ENCODE assay signal across 16 cellular contexts in genomic region chr22:46596032-46596441, GRCh38. TPM values are rescaled to one million over a fixed set of nuclear protein-coding genes. Genes with fewer than 3 reads are reported as not detected.
DNase-seq lines count a peak whose midpoint lies in the region; ATAC-seq, FAIRE-seq and TF ChIP-seq lines count a peak whose summit lies in the region.
"Had no signal": no experiment of that assay in that cellular context is flagged by ENCODE, and none has a peak within 500 bp of the region (broad histone marks: within the 10 kb centered on the region; RNA-seq: fewer than 3 reads in every experiment).

No MANE protein-coding gene starts in this region.

- DNase-seq in HepG2 (ENCODE audit: low spot score), result no peak
- peak; percentile 52 for DNase-seq in glomerular visceral epithelial cell (ENCODE audit: extremely low spot score)
- DNase-seq in GM10266 (ENCODE audit: extremely low spot score), result no peak
- no peak for DNase-seq in T1000 (lab: John Stamatoyannopoulos, UW)
- no peak for DNase-seq in SIG-M5 treated with dmso at 0.1 percent for 504 hours (lab: John Stamatoyannopoulos, UW; ENCODE audit: unreplicated experiment)
- DNase-seq: activated naive CD8-positive, alpha-beta T cell treated with anti-CD3 and anti-CD28 coated beads for 36 hours; foreskin melanocyte; ovary; stimulated activated CD4-positive, alpha-beta T cell treated with anti-CD3 and anti-CD28 coated beads, Interleukin-4, amount 100 ng/mL, for 24 hours had no signal

- H3K4me3 ChIP-seq in liver (ENCODE audit: low read depth in 1 of 3, low read length in 3 of 3) (no peak overlapping the region), HepG2 (replicated peaks in 1 of 3; ENCODE audit: insufficient read depth in 1 of 3, low read depth in 2 of 3, low read length in 3 of 3) (no peak overlapping the region), parathyroid adenoma (ENCODE audit: low read depth, low read length) (no peak overlapping the region)
- H3K4me3 ChIP-seq: A549, left lung, ovary had no signal

- POLR2A ChIA-PET in HepG2 (lab: Yijun Ruan, JAX), result no interaction called here

- ATAC-seq in HepG2, result no peak
- no peak for ATAC-seq in HG03460 (IDR thresholded peaks at IDR 0.05; ENCODE audit: unreplicated experiment)
- ATAC-seq: A549 had no signal

- no peak overlapping the region for H3K4me2 ChIP-seq in HepG2 (ENCODE audit: low read depth, low read length)
- H3K4me2 ChIP-seq in parathyroid adenoma (ENCODE audit: low read length), result peak overlapping the region; percentile 37
- H3K4me2 ChIP-seq: A549, KMS-11 had no signal

- H3K9me3 ChIP-seq in liver (ENCODE audit: control insufficient read depth in 4 of 4, low read length in 3 of 4) (no peaks in the 10 kb centered on the region), HepG2 (ENCODE audit: low read length) (no peaks in the 10 kb centered on the region), parathyroid adenoma (ENCODE audit: control insufficient read depth, low read length) (no peaks in the 10 kb centered on the region)
- H3K9me3 ChIP-seq: A549, left lung, ovary had no signal

- no peak overlapping the region for H3K9ac ChIP-seq in liver (ENCODE audit: low read depth in 1 of 2, low read length in 2 of 2)
- H3K9ac ChIP-seq in HepG2 (ENCODE audit: insufficient read depth, low read depth, low read length), result no peak overlapping the region
- H3K9ac ChIP-seq in parathyroid adenoma, result no peak overlapping the region
- H3K9ac ChIP-seq: KMS-11 had no signal

- no peak overlapping the region for H2AFZ ChIP-seq in HepG2 (ENCODE audit: low read length)
- H2AFZ ChIP-seq in parathyroid adenoma, result no peak overlapping the region

- TF ChIP-seq EP300 in HepG2 (IDR thresholded peaks at IDR 0.05; ENCODE audit: low read depth in 2 of 2, low read length in 2 of 2), result no peak
- TF ChIP-seq EP300 in HepG2 (CRISPR knock-in tag; IDR thresholded peaks at IDR 0.05; ENCODE audit: borderline replicate concordance), result no peak

- no peaks in the 10 kb centered on the region for H4K20me1 ChIP-seq in HepG2 (ENCODE audit: insufficient read depth, low read length)

- TF ChIP-seq CTCF in liver (IDR thresholded peaks at IDR 0.05; ENCODE audit: low read depth, low read length, missing input control), result no peak
- TF ChIP-seq CTCF in HepG2 (CRISPR knock-in tag; IDR thresholded peaks at IDR 0.05), result no peak
- no peak for TF ChIP-seq CTCF in parathyroid adenoma (IDR thresholded peaks at IDR 0.05)
- TF ChIP-seq CTCF in GM10266 (IDR thresholded peaks at IDR 0.05; ENCODE audit: control insufficient read depth, insufficient read depth, low read depth, missing control alignments), result no peak

- H3K36me3 ChIP-seq in liver (ENCODE audit: control insufficient read depth in 4 of 4, insufficient read depth in 3 of 4, low read depth in 1 of 4, low read length in 3 of 4) (no peaks in the 10 kb centered on the region), HepG2 (replicated peaks in 1 of 2; ENCODE audit: control insufficient read depth in 1 of 2, insufficient read depth in 2 of 2, low read length in 2 of 2) (no peaks in the 10 kb centered on the region; a peak in 1 of 5 replicates), parathyroid adenoma (ENCODE audit: control insufficient read depth, insufficient read depth, low read length) (no peaks in the 10 kb centered on the region)
- H3K36me3 ChIP-seq: left lung, ovary had no signal

- H3K27me3 ChIP-seq in liver (ENCODE audit: control insufficient read depth in 4 of 4, insufficient read depth in 4 of 4, low read length in 3 of 4) (no peaks in the 10 kb centered on the region), HepG2 (ENCODE audit: control insufficient read depth in 1 of 2, insufficient read depth in 2 of 2, low read length in 2 of 2) (no peaks in the 10 kb centered on the region), parathyroid adenoma (ENCODE audit: control insufficient read depth, insufficient read depth, low read length) (no peaks in the 10 kb centered on the region)
- H3K27me3 ChIP-seq: left lung, ovary had no signal

- 76% methylated on average over 10 of the region's 10 CpGs for WGBS in liver
- WGBS in HepG2 (ENCODE audit: low lambda C conversion rate), result 83% methylated on average over 7 of the region's 10 CpGs

- H3K27ac ChIP-seq in liver (ENCODE audit: low read depth in 1 of 2, low read length in 2 of 2), result no peak overlapping the region
- no peak overlapping the region for H3K27ac ChIP-seq in HepG2 (ENCODE audit: extremely low read length, insufficient read depth, low read length)
- H3K27ac ChIP-seq in parathyroid adenoma, result peak overlapping the region; percentile 54
- H3K27ac ChIP-seq: A549, KMS-11, left lung, ovary had no signal

- in situ Hi-C loops in HepG2 (cut with HindIII; ENCODE audit: extremely low pct_ligation_motif_present, low pct_unique_long_range_greater_than_20kb), result no loop called here

- TF ChIP-seq RAD21 in liver (IDR thresholded peaks at IDR 0.05), result no peak
- no peak for TF ChIP-seq RAD21 in HepG2 (CRISPR knock-in tag; IDR thresholded peaks at IDR 0.05)

- CTCF ChIA-PET in HepG2 (lab: Yijun Ruan, JAX; ENCODE audit: low intra/inter-chr PET ratio, low total read pairs), result no interaction called here

- FAIRE-seq in HepG2 (lab: Jason Lieb, UNC), result no peak
- FAIRE-seq: A549, GM18507 had no signal

- intact Hi-C loops in HepG2 (cut with micrococcal nuclease; ENCODE audit: unreplicated experiment), result no loop called here

- no peaks in the 10 kb centered on the region for H3K4me1 ChIP-seq in liver (ENCODE audit: control insufficient read depth in 4 of 4, insufficient read depth in 4 of 4, low read length in 3 of 4)
- no peaks in the 10 kb centered on the region for H3K4me1 ChIP-seq in HepG2 (ENCODE audit: insufficient read depth, low read length)
- H3K4me1 ChIP-seq in parathyroid adenoma, result peaks cover 7% of the 10 kb centered on the region
- H3K4me1 ChIP-seq: A549 had no signal

- no TSS peak for BruUV-seq in HepG2 (replicated peaks; lab: Mats Ljungman, UMichigan)

- TF ChIP-seq POLR2A in HepG2 (IDR thresholded peaks at IDR 0.05; ENCODE audit: insufficient read depth in 1 of 2, low read depth in 2 of 2, low read length in 2 of 2), result no peak

- H3K79me2 ChIP-seq in HepG2 (ENCODE audit: insufficient read depth, low read length) (no peaks in the 10 kb centered on the region), parathyroid adenoma (no peaks in the 10 kb centered on the region)

TF ChIP-seq in liver, 16 proteins besides CTCF, POLR2A, EP300 and RAD21 (continues in another document):
- TF ChIP-seq YY1 (IDR thresholded peaks at IDR 0.05) (no peak), TAF1 (conservative IDR thresholded peaks at IDR 0.05) (no peak)

TF ChIP-seq in HepG2, 621 proteins besides CTCF, POLR2A, EP300 and RAD21 (continues in another document):
- no peak for TF ChIP-seq NRL (CRISPR knock-in tag; IDR thresholded peaks at IDR 0.05; ENCODE audit: borderline replicate concordance)

RNA-seq across cellular contexts. Expression of gene GRAMD4, which starts 24.1 kb away (rescaled TPM):
- total RNA-seq in liver (10 to 100 TPM; 15.9 to 27.3 TPM), HepG2 (2016; rRNA removed; fragmentation: Illumina TruSeq; extraction: Trizol) (12.9 and 15.7 TPM in 2 replicates)
- polyA plus RNA-seq in liver (10 to 100 TPM in 1 of 2 donors, 1 to 10 TPM in 1; 2.7 to 53.5 TPM), HepG2 (2011; rRNA removed) (15.2 and 16.8 TPM in 2 replicates)
- total RNA-seq in HepG2 (2016; cell fraction: cytosol; rRNA removed; fragmentation: Illumina TruSeq; extraction: Trizol; ENCODE audit: low read depth), result 14.1 and 16.3 TPM in 2 replicates
- 6.4 and 16.5 TPM in 2 replicates for total RNA-seq in HepG2 (2016; cell fraction: insoluble cytoplasmic fraction; rRNA removed; fragmentation: Illumina TruSeq; extraction: Trizol)
- 12.4 and 12.8 TPM in 2 replicates for total RNA-seq in HepG2 (2016; cell fraction: membrane; rRNA removed; fragmentation: Illumina TruSeq; extraction: Trizol)
- total RNA-seq in HepG2 (2016; cell fraction: nucleus; rRNA removed; fragmentation: Illumina TruSeq; extraction: Trizol), result 23.1 and 33.6 TPM in 2 replicates
- polyA plus RNA-seq in HepG2 (2011; cell fraction: cytosol; rRNA removed), result 9.6 and 13.3 TPM in 2 replicates
- polyA plus RNA-seq in HepG2 (2011; cell fraction: nucleus; rRNA removed), result 31.6 and 32.7 TPM in 2 replicates
- 11.1 and 12.7 TPM in 2 replicates for polyA plus RNA-seq in HepG2 (2012)
- 2.2 and 2.8 TPM in 2 replicates for polyA plus RNA-seq in HepG2 (2016; cell fraction: cytosol; fragmentation: Illumina TruSeq; extraction: Trizol; ENCODE audit: low read depth)
- 5.3 and 6.3 TPM in 2 replicates for polyA plus RNA-seq in HepG2 (2016; cell fraction: insoluble cytoplasmic fraction; fragmentation: Illumina TruSeq; extraction: Trizol; ENCODE audit: low read depth)
- polyA plus RNA-seq in HepG2 (2016; cell fraction: membrane; fragmentation: Illumina TruSeq; extraction: Trizol; ENCODE audit: low read depth), result 4.4 and 6.1 TPM in 2 replicates
- polyA plus RNA-seq in HepG2 (2016; cell fraction: nucleus; fragmentation: Illumina TruSeq; extraction: Trizol; ENCODE audit: insufficient read depth, low read depth), result 20.4 and 22.4 TPM in 2 replicates
- polyA minus RNA-seq in HepG2 (2011; rRNA and poly(A)+ RNA removed; ENCODE audit: low replicate concordance), result 27.9 and 38.7 TPM in 2 replicates
- polyA minus RNA-seq in HepG2 (2011; cell fraction: cytosol; rRNA and poly(A)+ RNA removed), result 10.0 and 13.9 TPM in 2 replicates
- 18.5 and 30.2 TPM in 2 replicates for polyA minus RNA-seq in HepG2 (2011; cell fraction: nucleus; rRNA and poly(A)+ RNA removed)

RNA-seq across cellular contexts. Expression of gene CELSR1, which starts 58.6 kb away (rescaled TPM):
- total RNA-seq in liver, result 1 to 10 TPM in 1 of 2 donors, under 1 TPM in 1; 0.37 to 1.6 TPM
- polyA plus RNA-seq in liver, result 1 to 10 TPM; 1.1 to 1.6 TPM
- total RNA-seq in HepG2 (2016; rRNA removed; fragmentation: Illumina TruSeq; extraction: Trizol), result 1.5 and 1.8 TPM in 2 replicates
- total RNA-seq in HepG2 (2016; cell fraction: cytosol; rRNA removed; fragmentation: Illumina TruSeq; extraction: Trizol; ENCODE audit: low read depth), result 0.53 and 0.71 TPM in 2 replicates
- total RNA-seq in HepG2 (2016; cell fraction: insoluble cytoplasmic fraction; rRNA removed; fragmentation: Illumina TruSeq; extraction: Trizol), result 1.1 and 1.6 TPM in 2 replicates
- 0.62 and 0.71 TPM in 2 replicates for total RNA-seq in HepG2 (2016; cell fraction: membrane; rRNA removed; fragmentation: Illumina TruSeq; extraction: Trizol)
- total RNA-seq in HepG2 (2016; cell fraction: nucleus; rRNA removed; fragmentation: Illumina TruSeq; extraction: Trizol), result 2.1 and 2.2 TPM in 2 replicates
- polyA plus RNA-seq in HepG2 (2011; rRNA removed), result 0.78 and 0.84 TPM in 2 replicates
- 0.49 and 0.62 TPM in 2 replicates for polyA plus RNA-seq in HepG2 (2011; cell fraction: cytosol; rRNA removed)
- 2.1 and 3.6 TPM in 2 replicates for polyA plus RNA-seq in HepG2 (2011; cell fraction: nucleus; rRNA removed)
- polyA plus RNA-seq in HepG2 (2012), result 0.75 and 0.95 TPM in 2 replicates
- polyA plus RNA-seq in HepG2 (2016; cell fraction: cytosol; fragmentation: Illumina TruSeq; extraction: Trizol; ENCODE audit: low read depth), result 0.17 and 0.26 TPM in 2 replicates
- polyA plus RNA-seq in HepG2 (2016; cell fraction: insoluble cytoplasmic fraction; fragmentation: Illumina TruSeq; extraction: Trizol; ENCODE audit: low read depth), result 0.76 and 1.3 TPM in 2 replicates
- 0.38 and 0.70 TPM in 2 replicates for polyA plus RNA-seq in HepG2 (2016; cell fraction: membrane; fragmentation: Illumina TruSeq; extraction: Trizol; ENCODE audit: low read depth)
- 4.1 and 5.1 TPM in 2 replicates for polyA plus RNA-seq in HepG2 (2016; cell fraction: nucleus; fragmentation: Illumina TruSeq; extraction: Trizol; ENCODE audit: insufficient read depth, low read depth)
- 4.5 and 19.4 TPM in 2 replicates for polyA minus RNA-seq in HepG2 (2011; rRNA and poly(A)+ RNA removed; ENCODE audit: low replicate concordance)
- 0.30 and 1.1 TPM in 2 replicates for polyA minus RNA-seq in HepG2 (2011; cell fraction: cytosol; rRNA and poly(A)+ RNA removed)
- polyA minus RNA-seq in HepG2 (2011; cell fraction: nucleus; rRNA and poly(A)+ RNA removed), result 2.0 and 3.5 TPM in 2 replicates
